Comparison of ENCODE assay signal across 27 cellular contexts in genomic region chr3:189119947-189120346, GRCh38.
"Had no signal": no experiment of that assay in that cellular context is flagged by ENCODE, and none has a peak within 500 bp of the region (broad histone marks: within the 10 kb centered on the region; RNA-seq: fewer than 3 reads in every experiment).

No MANE protein-coding gene starts in this region.

- H3K4me3 Mint-ChIP-seq: activated CD4-positive, alpha-beta T cell treated with anti-CD3 and anti-CD28 coated beads for 36 hours; activated naive CD8-positive, alpha-beta T cell; activated T-cell treated with anti-CD3 and anti-CD28 coated beads, Interleukin-2, amount 50 U/mL, for 72 hours; brain; endodermal cell; mesothelial cell of epicardium; naive thymus-derived CD8-positive, alpha-beta T cell; neural crest cell; stimulated activated naive B cell treated with anti-CD40 and anti-IgM and Interleukin-4, amounts not matched to agents 10 μg/mL and 1 μg/mL and 100 μg/mL, for 72 hours had no signal

- H3K4me1 ChIP-seq: pancreas had no signal

- H3K36me3 Mint-ChIP-seq: brain had no signal

- H3K4me3 ChIP-seq: adrenal gland, cardiac muscle cell, esophagus squamous epithelium, pancreas, right atrium auricular region, stomach, transverse colon had no signal

- H3K4me1 Mint-ChIP-seq: activated CD4-positive, alpha-beta T cell treated with anti-CD3 and anti-CD28 coated beads for 36 hours; stimulated activated naive B cell treated with anti-CD40 and anti-IgM and Interleukin-4, amounts not matched to agents 10 μg/mL and 1 μg/mL and 100 μg/mL, for 72 hours had no signal

- H3K27ac ChIP-seq: adrenal gland, cardiac muscle cell, epithelial cell of prostate, esophagus squamous epithelium, pancreas, right atrium auricular region, stomach, transverse colon had no signal

- H3K9me3 ChIP-seq: adrenal gland, pancreas, transverse colon had no signal

- H3K36me3 ChIP-seq: adrenal gland, cardiac muscle cell, esophagus squamous epithelium, pancreas, right atrium auricular region, stomach, transverse colon had no signal

- H3K27me3 Mint-ChIP-seq: activated CD4-positive, alpha-beta T cell treated with anti-CD3 and anti-CD28 coated beads for 36 hours; activated naive CD8-positive, alpha-beta T cell; brain; naive thymus-derived CD8-positive, alpha-beta T cell had no signal

- H3K27ac Mint-ChIP-seq: activated CD4-positive, alpha-beta T cell treated with anti-CD3 and anti-CD28 coated beads for 36 hours; activated naive CD8-positive, alpha-beta T cell; activated T-cell treated with anti-CD3 and anti-CD28 coated beads, Interleukin-2, amount 50 U/mL, for 72 hours; brain; endodermal cell; mesothelial cell of epicardium had no signal

- ATAC-seq: activated CD4-positive, alpha-beta T cell treated with anti-CD3 and anti-CD28 coated beads for 36 hours; activated T-cell treated with anti-CD3 and anti-CD28 coated beads, Interleukin-2, amount 50 U/mL, for 72 hours; naive thymus-derived CD8-positive, alpha-beta T cell; pancreas; stimulated activated naive B cell treated with anti-CD40 and anti-IgM and Interleukin-4, amounts not matched to agents 10 μg/mL and 1 μg/mL and 100 μg/mL, for 72 hours had no signal

- DNase-seq: activated CD4-positive, alpha-beta T cell treated with anti-CD3 and anti-CD28 coated beads for 36 hours; activated CD4-positive, CD25-positive, alpha-beta regulatory T cell; activated naive CD4-positive, alpha-beta T cell treated with Interleukin-2 at 50 U/mL for 16 hours; activated T-cell treated with anti-CD3 and anti-CD28 coated beads for 4 hours; activated T-cell treated with anti-CD3 and anti-CD28 coated beads, Interleukin-2, amount 50 U/mL, for 72 hours; adrenal gland; aorta; endodermal cell; esophagus squamous epithelium; glutamatergic neuron; islet precursor cell; naive thymus-derived CD8-positive, alpha-beta T cell; nucleus accumbens; stimulated activated CD4-positive, alpha-beta T cell treated with anti-CD3 and anti-CD28 coated beads, Interleukin-15, amount 100 ng/mL, for 24 hours; stimulated activated CD4-positive, alpha-beta T cell treated with anti-CD3 and anti-CD28 coated beads, Interleukin-2, amount 100 ng/mL, for 24 hours; stimulated activated naive B cell treated with anti-CD40 and anti-IgM and Interleukin-4, amounts not matched to agents 10 μg/mL and 1 μg/mL and 100 μg/mL, for 72 hours; stomach; T-helper 1 cell; transverse colon had no signal

- H3K27me3 ChIP-seq: adrenal gland, cardiac muscle cell, esophagus squamous epithelium, pancreas, right atrium auricular region, stomach, transverse colon had no signal
